In genomic region chr11:56214537-56214936, GRCh38 we compare ENCODE assay signal across 19 cellular contexts. TPM values are rescaled to one million over a fixed set of nuclear protein-coding genes. Genes with fewer than 3 reads are reported as not detected.
"Had no signal": no experiment of that assay in that cellular context is flagged by ENCODE, and none has a peak within 500 bp of the region (broad histone marks: within the 10 kb centered on the region; RNA-seq: fewer than 3 reads in every experiment).

No MANE protein-coding gene starts in this region.

- H3K4me3 ChIP-seq: stomach, suprapubic skin, testis, thoracic aorta, thyroid gland, tibial artery, tibial nerve, transverse colon, upper lobe of left lung, upper lobe of right lung, uterus, vagina had no signal

- H3K27me3 ChIP-seq: stomach, suprapubic skin, testis, thyroid gland, tibial artery, tibial nerve, transverse colon, upper lobe of left lung, upper lobe of right lung, uterus, vagina had no signal

- ATAC-seq: stimulated activated effector memory CD8-positive, alpha-beta T cell treated with anti-CD3 and anti-CD28 coated beads, Interleukin-12 subunit alpha, Interleukin-12 subunit beta, amount 100 ng/mL, for 72 hours; stimulated activated memory B cell treated with anti-CD40 and anti-IgM and Interleukin-4, amounts not matched to agents 10 μg/mL and 1 μg/mL and 100 μg/mL, for 72 hours; stimulated activated naive B cell treated with anti-CD40 and anti-IgM and Interleukin-4, amounts not matched to agents 10 μg/mL and 1 μg/mL and 100 μg/mL, for 72 hours; stimulated activated naive CD8-positive, alpha-beta T cell treated with anti-CD3 and anti-CD28 coated beads, Interleukin-15, amount 100 ng/mL, for 72 hours; stimulated activated naive CD8-positive, alpha-beta T cell treated with anti-CD3 and anti-CD28 coated beads, Interleukin-15, Interleukin-2, amounts not matched to agents 100 U/mL and 50 U/mL, for 24 hours; upper lobe of right lung had no signal

- H3K9me3 ChIP-seq: testis, thyroid gland, transverse colon, upper lobe of right lung, uterus, vagina had no signal

- H3K27ac ChIP-seq: stomach, suprapubic skin, testis, thoracic aorta, thyroid gland, tibial artery, tibial nerve, transverse colon, upper lobe of left lung, upper lobe of right lung, uterus, vagina had no signal

- H3K36me3 ChIP-seq: stomach, suprapubic skin, thoracic aorta, thyroid gland, tibial artery, tibial nerve, transverse colon, upper lobe of left lung, upper lobe of right lung, uterus, vagina had no signal

RNA-seq across cellular contexts. Expression of gene OR5T2, which starts 19.5 kb away (rescaled TPM):
- polyA plus RNA-seq: stomach, thymus, urinary bladder had no signal

RNA-seq across cellular contexts. Expression of gene OR5T3, which starts 37.5 kb away (rescaled TPM):
- polyA plus RNA-seq: stomach, thymus, urinary bladder had no signal

RNA-seq across cellular contexts. Expression of gene OR5J2, which starts 38.1 kb away (rescaled TPM):
- polyA plus RNA-seq: stomach, urinary bladder had no signal

RNA-seq across cellular contexts. Expression of gene OR8K5, which starts 54.4 kb away (rescaled TPM):
- polyA plus RNA-seq: stomach, thymus, urinary bladder had no signal

RNA-seq across cellular contexts. Expression of gene OR5T1, which starts 59.4 kb away (rescaled TPM):
- polyA plus RNA-seq: stomach, thymus, urinary bladder had no signal
